1 cellular context compared by ENCODE assay signal in the genomic region with DNA sequence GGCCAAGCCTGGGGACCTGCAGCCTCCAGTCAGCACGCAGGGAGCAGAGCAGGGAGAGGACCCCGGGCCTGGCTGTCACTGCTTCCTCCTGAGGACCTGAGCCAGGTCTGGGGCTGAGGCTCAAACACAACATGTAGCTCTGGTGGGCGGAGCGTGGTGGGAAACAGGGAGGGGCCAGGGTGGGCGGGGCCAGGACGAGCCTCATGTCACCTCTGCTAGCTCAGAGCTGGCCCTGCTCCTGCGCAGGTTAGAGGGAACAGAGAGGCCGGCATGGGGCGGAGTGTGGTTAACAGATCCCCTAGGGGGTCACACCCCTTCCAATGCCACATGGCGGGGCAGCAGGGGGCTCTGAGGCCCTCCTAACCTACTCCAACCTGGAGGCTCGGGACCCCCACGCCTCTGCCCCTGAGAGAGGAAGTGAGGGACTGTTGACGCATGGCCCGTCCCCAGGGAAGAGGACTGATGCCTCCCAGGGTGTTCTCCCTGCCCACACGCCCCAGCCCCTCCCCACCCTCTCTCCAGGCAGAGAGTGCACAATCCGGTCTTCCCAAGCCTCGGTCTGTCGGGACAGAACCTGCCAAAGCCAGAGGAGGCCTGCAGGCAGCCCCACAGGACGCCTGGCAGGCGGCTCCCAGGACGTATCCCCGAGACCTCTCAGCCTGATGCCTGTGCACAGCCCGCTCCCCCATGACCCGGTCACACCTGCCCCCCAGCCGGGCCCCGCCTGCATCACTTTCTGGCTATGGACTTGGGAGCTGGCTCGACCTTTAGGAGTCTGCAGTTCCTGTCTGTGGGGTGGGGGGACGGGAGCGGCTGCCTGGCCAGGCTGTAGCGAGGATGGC.
TF ChIP-seq lines count a peak whose summit lies in the region.

No MANE protein-coding gene starts in this region.

TF ChIP-seq in K562, 482 proteins besides CTCF, POLR2A, EP300 and RAD21 (continued from another document and continues in another):
- TF ChIP-seq ARID4B (CRISPR knock-in tag; IDR thresholded peaks at IDR 0.05) (no peak), MAX (CRISPR knock-in tag; IDR thresholded peaks at IDR 0.05) (peak; percentile 27; the same call in 1 of the 2 replicates), LEF1 (IDR thresholded peaks at IDR 0.05) (no peak), MYBL2 (IDR thresholded peaks at IDR 0.05; ENCODE audit: low read depth) (no peak), MYBL2 (CRISPR knock-in tag; IDR thresholded peaks at IDR 0.05; ENCODE audit: borderline replicate concordance) (no peak), ZBTB9 (CRISPR knock-in tag; IDR thresholded peaks at IDR 0.05) (no peak), CBX1 (IDR thresholded peaks at IDR 0.05; ENCODE audit: low read depth) (no peak; the same call in 1 of the 2 replicates), ZNF764 (CRISPR knock-in tag; IDR thresholded peaks at IDR 0.05; ENCODE audit: low read depth) (no peak), ZNF695 (CRISPR knock-in tag; IDR thresholded peaks at IDR 0.05) (no peak), ELF4 (CRISPR knock-in tag; IDR thresholded peaks at IDR 0.05) (no peak), EWSR1 (IDR thresholded peaks at IDR 0.05; ENCODE audit: borderline replicate concordance, low read depth, partially characterized antibody) (no peak), STAT5B (CRISPR knock-in tag; IDR thresholded peaks at IDR 0.05) (no peak), CHD4 (IDR thresholded peaks at IDR 0.05; ENCODE audit: insufficient read depth, insufficient replicate concordance, low read depth, low read length, poor library complexity, severe bottlenecking) (no peak), ARHGAP35 (IDR thresholded peaks at IDR 0.05; ENCODE audit: partially characterized antibody) (no peak), GATA2 (CRISPR knock-in tag; IDR thresholded peaks at IDR 0.05) (no peak)
- TF ChIP-seq, protein P1, sequence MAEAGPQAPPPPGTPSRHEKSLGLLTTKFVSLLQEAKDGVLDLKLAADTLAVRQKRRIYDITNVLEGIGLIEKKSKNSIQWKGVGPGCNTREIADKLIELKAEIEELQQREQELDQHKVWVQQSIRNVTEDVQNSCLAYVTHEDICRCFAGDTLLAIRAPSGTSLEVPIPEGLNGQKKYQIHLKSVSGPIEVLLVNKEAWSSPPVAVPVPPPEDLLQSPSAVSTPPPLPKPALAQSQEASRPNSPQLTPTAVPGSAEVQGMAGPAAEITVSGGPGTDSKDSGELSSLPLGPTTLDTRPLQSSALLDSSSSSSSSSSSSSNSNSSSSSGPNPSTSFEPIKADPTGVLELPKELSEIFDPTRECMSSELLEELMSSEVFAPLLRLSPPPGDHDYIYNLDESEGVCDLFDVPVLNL (CRISPR knock-in tag; IDR thresholded peaks at IDR 0.05; ENCODE audit: low read depth): 0 out of 2 replicates have a peak, but pooled peaks have one; percentile 5
- TF ChIP-seq, protein P2, sequence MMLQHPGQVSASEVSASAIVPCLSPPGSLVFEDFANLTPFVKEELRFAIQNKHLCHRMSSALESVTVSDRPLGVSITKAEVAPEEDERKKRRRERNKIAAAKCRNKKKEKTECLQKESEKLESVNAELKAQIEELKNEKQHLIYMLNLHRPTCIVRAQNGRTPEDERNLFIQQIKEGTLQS (IDR thresholded peaks at IDR 0.05): no peak
- TF ChIP-seq, protein P2 (CRISPR knock-in tag; conservative IDR thresholded peaks at IDR 0.05): no peak
- TF ChIP-seq, protein P3, sequence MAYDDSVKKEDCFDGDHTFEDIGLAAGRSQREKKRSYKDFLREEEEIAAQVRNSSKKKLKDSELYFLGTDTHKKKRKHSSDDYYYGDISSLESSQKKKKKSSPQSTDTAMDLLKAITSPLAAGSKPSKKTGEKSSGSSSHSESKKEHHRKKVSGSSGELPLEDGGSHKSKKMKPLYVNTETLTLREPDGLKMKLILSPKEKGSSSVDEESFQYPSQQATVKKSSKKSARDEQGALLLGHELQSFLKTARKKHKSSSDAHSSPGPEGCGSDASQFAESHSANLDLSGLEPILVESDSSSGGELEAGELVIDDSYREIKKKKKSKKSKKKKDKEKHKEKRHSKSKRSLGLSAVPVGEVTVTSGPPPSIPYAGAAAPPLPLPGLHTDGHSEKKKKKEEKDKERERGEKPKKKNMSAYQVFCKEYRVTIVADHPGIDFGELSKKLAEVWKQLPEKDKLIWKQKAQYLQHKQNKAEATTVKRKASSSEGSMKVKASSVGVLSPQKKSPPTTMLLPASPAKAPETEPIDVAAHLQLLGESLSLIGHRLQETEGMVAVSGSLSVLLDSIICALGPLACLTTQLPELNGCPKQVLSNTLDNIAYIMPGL (CRISPR knock-in tag; IDR thresholded peaks at IDR 0.05): no peak
- TF ChIP-seq, protein P4, sequence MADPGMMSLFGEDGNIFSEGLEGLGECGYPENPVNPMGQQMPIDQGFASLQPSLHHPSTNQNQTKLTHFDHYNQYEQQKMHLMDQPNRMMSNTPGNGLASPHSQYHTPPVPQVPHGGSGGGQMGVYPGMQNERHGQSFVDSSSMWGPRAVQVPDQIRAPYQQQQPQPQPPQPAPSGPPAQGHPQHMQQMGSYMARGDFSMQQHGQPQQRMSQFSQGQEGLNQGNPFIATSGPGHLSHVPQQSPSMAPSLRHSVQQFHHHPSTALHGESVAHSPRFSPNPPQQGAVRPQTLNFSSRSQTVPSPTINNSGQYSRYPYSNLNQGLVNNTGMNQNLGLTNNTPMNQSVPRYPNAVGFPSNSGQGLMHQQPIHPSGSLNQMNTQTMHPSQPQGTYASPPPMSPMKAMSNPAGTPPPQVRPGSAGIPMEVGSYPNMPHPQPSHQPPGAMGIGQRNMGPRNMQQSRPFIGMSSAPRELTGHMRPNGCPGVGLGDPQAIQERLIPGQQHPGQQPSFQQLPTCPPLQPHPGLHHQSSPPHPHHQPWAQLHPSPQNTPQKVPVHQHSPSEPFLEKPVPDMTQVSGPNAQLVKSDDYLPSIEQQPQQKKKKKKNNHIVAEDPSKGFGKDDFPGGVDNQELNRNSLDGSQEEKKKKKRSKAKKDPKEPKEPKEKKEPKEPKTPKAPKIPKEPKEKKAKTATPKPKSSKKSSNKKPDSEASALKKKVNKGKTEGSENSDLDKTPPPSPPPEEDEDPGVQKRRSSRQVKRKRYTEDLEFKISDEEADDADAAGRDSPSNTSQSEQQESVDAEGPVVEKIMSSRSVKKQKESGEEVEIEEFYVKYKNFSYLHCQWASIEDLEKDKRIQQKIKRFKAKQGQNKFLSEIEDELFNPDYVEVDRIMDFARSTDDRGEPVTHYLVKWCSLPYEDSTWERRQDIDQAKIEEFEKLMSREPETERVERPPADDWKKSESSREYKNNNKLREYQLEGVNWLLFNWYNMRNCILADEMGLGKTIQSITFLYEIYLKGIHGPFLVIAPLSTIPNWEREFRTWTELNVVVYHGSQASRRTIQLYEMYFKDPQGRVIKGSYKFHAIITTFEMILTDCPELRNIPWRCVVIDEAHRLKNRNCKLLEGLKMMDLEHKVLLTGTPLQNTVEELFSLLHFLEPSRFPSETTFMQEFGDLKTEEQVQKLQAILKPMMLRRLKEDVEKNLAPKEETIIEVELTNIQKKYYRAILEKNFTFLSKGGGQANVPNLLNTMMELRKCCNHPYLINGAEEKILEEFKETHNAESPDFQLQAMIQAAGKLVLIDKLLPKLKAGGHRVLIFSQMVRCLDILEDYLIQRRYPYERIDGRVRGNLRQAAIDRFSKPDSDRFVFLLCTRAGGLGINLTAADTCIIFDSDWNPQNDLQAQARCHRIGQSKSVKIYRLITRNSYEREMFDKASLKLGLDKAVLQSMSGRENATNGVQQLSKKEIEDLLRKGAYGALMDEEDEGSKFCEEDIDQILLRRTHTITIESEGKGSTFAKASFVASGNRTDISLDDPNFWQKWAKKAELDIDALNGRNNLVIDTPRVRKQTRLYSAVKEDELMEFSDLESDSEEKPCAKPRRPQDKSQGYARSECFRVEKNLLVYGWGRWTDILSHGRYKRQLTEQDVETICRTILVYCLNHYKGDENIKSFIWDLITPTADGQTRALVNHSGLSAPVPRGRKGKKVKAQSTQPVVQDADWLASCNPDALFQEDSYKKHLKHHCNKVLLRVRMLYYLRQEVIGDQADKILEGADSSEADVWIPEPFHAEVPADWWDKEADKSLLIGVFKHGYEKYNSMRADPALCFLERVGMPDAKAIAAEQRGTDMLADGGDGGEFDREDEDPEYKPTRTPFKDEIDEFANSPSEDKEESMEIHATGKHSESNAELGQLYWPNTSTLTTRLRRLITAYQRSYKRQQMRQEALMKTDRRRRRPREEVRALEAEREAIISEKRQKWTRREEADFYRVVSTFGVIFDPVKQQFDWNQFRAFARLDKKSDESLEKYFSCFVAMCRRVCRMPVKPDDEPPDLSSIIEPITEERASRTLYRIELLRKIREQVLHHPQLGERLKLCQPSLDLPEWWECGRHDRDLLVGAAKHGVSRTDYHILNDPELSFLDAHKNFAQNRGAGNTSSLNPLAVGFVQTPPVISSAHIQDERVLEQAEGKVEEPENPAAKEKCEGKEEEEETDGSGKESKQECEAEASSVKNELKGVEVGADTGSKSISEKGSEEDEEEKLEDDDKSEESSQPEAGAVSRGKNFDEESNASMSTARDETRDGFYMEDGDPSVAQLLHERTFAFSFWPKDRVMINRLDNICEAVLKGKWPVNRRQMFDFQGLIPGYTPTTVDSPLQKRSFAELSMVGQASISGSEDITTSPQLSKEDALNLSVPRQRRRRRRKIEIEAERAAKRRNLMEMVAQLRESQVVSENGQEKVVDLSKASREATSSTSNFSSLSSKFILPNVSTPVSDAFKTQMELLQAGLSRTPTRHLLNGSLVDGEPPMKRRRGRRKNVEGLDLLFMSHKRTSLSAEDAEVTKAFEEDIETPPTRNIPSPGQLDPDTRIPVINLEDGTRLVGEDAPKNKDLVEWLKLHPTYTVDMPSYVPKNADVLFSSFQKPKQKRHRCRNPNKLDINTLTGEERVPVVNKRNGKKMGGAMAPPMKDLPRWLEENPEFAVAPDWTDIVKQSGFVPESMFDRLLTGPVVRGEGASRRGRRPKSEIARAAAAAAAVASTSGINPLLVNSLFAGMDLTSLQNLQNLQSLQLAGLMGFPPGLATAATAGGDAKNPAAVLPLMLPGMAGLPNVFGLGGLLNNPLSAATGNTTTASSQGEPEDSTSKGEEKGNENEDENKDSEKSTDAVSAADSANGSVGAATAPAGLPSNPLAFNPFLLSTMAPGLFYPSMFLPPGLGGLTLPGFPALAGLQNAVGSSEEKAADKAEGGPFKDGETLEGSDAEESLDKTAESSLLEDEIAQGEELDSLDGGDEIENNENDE (IDR thresholded peaks at IDR 0.05; ENCODE audit: low read depth, low read length): no peak
- TF ChIP-seq, protein P5, sequence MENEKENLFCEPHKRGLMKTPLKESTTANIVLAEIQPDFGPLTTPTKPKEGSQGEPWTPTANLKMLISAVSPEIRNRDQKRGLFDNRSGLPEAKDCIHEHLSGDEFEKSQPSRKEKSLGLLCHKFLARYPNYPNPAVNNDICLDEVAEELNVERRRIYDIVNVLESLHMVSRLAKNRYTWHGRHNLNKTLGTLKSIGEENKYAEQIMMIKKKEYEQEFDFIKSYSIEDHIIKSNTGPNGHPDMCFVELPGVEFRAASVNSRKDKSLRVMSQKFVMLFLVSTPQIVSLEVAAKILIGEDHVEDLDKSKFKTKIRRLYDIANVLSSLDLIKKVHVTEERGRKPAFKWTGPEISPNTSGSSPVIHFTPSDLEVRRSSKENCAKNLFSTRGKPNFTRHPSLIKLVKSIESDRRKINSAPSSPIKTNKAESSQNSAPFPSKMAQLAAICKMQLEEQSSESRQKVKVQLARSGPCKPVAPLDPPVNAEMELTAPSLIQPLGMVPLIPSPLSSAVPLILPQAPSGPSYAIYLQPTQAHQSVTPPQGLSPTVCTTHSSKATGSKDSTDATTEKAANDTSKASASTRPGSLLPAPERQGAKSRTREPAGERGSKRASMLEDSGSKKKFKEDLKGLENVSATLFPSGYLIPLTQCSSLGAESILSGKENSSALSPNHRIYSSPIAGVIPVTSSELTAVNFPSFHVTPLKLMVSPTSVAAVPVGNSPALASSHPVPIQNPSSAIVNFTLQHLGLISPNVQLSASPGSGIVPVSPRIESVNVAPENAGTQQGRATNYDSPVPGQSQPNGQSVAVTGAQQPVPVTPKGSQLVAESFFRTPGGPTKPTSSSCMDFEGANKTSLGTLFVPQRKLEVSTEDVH (IDR thresholded peaks at IDR 0.05; ENCODE audit: low read depth, partially characterized antibody): peak; percentile 31
